8 cellular contexts compared by ENCODE assay signal in genomic region chr1:40592107-40592773, GRCh38.
DNase-seq lines count a peak whose midpoint lies in the region; ATAC-seq lines count a peak whose summit lies in the region.

No MANE protein-coding gene starts in this region.

- peak; percentile 79 for ATAC-seq in activated T-helper 17 cell treated with anti-CD3 and anti-CD28 coated beads, Interleukin-2, amount 50 U/mL, for 72 hours (replicated peaks)
- no peak for ATAC-seq in GM21717 (IDR thresholded peaks at IDR 0.05; ENCODE audit: unreplicated experiment)
- ATAC-seq in HG02852 (IDR thresholded peaks at IDR 0.05; ENCODE audit: unreplicated experiment) = no peak

- H3K9me3 Mint-ChIP-seq in activated T-helper 17 cell treated with anti-CD3 and anti-CD28 coated beads, Interleukin-2, amount 50 U/mL, for 72 hours = no peaks in the 10 kb centered on the region

- H3K27ac Mint-ChIP-seq in activated T-helper 17 cell treated with anti-CD3 and anti-CD28 coated beads, Interleukin-2, amount 50 U/mL, for 72 hours = no peak overlapping the region

- H3K36me3 Mint-ChIP-seq in activated T-helper 17 cell treated with anti-CD3 and anti-CD28 coated beads, Interleukin-2, amount 50 U/mL, for 72 hours (ENCODE audit: low read depth) = no peaks in the 10 kb centered on the region

- DNase-seq in NCI-H2196 (lab: John Stamatoyannopoulos, UW; ENCODE audit: unreplicated experiment) (peak; percentile 33), NCI-H2196 treated with DMSO at 0.1 percent for 48 hours (lab: John Stamatoyannopoulos, UW; ENCODE audit: unreplicated experiment) (no peak), NCI-H1436 treated with DMSO at 0.1 percent for 48 hours (lab: John Stamatoyannopoulos, UW) (peak; percentile 25), iris pigment epithelial cell (ENCODE audit: low read depth) (peak; percentile 53), NCI-H128 (lab: John Stamatoyannopoulos, UW; ENCODE audit: unreplicated experiment) (no peak)

- H3K4me1 Mint-ChIP-seq in activated T-helper 17 cell treated with anti-CD3 and anti-CD28 coated beads, Interleukin-2, amount 50 U/mL, for 72 hours = no peaks in the 10 kb centered on the region

- H3K4me3 Mint-ChIP-seq in activated T-helper 17 cell treated with anti-CD3 and anti-CD28 coated beads, Interleukin-2, amount 50 U/mL, for 72 hours = no peak overlapping the region

- peaks cover 3% of the 10 kb centered on the region for H3K27me3 Mint-ChIP-seq in activated T-helper 17 cell treated with anti-CD3 and anti-CD28 coated beads, Interleukin-2, amount 50 U/mL, for 72 hours

Comparison
In these comparisons a context has a peak if more than half of its experiments do, and no peak if none do; other contexts are left out.
1. DNase-seq: peak in NCI-H2196 (single experiment), NCI-H1436 treated with DMSO at 0.1 percent for 48 hours (single experiment) and iris pigment epithelial cell (single experiment); none in NCI-H2196 treated with DMSO at 0.1 percent for 48 hours (single experiment) and NCI-H128 (single experiment).